In the genomic region with DNA sequence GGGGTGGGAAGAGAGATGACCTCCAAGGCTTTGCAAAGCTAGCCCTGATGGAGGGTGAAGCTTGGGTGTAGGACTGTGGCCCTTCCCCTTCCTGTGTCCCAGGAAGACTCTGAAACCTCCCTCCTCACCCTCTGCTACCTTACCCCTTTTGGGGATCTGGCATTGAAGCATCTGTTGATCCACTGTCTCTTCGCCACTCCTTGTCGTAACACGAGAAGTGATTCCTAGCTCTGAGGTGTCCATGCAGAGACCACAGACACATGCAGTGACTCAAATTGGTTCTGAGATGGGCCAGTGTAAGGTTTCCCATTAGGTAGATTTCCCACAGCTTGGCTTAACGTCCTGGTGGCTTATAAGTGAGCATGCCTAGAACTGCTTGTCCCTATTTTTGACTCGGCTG, we compare ENCODE assay signal across 9 cellular contexts.
DNase-seq lines count a peak whose midpoint lies in the region; ATAC-seq and TF ChIP-seq lines count a peak whose summit lies in the region.
"Had no signal": no experiment of that assay in that cellular context is flagged by ENCODE, and none has a peak within 500 bp of the region (broad histone marks: within the 10 kb centered on the region; RNA-seq: fewer than 3 reads in every experiment).

No MANE protein-coding gene starts in this region.

- peaks cover 62 to 95% (median 79%) of the 10 kb centered on the region in 4 donors for H3K4me1 Mint-ChIP-seq in CD4-positive, alpha-beta memory T cell

- ATAC-seq in gastroesophageal sphincter, result no peak

- intact Hi-C loops in CD4-positive, alpha-beta memory T cell (cut with micrococcal nuclease), result loop anchor here (1.0 to 10.0 kb wide), 9 partner anchors 22 to 846 kb away; a partner anchor contains a TSS

- no peaks in the 10 kb centered on the region for H3K27me3 Mint-ChIP-seq in CD4-positive, alpha-beta memory T cell

- no peak for DNase-seq in CD4-positive, alpha-beta memory T cell
- DNase-seq in SK-N-MC (ENCODE audit: low read depth, low spot score), result no peak
- DNase-seq in renal cortical epithelial cell (ENCODE audit: low read depth), result peak; percentile 46
- DNase-seq in effector CD8-positive, alpha-beta T cell (lab: John Stamatoyannopoulos, UW), result no peak
- DNase-seq in activated T-cell treated with anti-CD3 and anti-CD28 coated beads for 4 hours, result no peak
- DNase-seq in AML-193 (lab: John Stamatoyannopoulos, UW), result no peak
- no peak for DNase-seq in stimulated activated naive CD4-positive, alpha-beta T cell (lab: John Stamatoyannopoulos, UW)
- DNase-seq: NCI-H774 had no signal

- H3K27ac Mint-ChIP-seq in CD4-positive, alpha-beta memory T cell, result peak overlapping the region; percentile 90 to 96 (median 95)

- TF ChIP-seq POLR2A in gastroesophageal sphincter (IDR thresholded peaks at IDR 0.05), result no peak

- CTCF ChIA-PET in CD4-positive, alpha-beta memory T cell (lab: Charles Lee; ENCODE audit: partially characterized antibody), result interaction anchor here (1.2 to 5.2 kb wide), 8 partner anchors 19 to 167 kb away, joined by 3 to 38 read pairs (median 11); no protein-coding TSS in a partner anchor

- no peaks in the 10 kb centered on the region for H3K36me3 ChIP-seq in CD4-positive, alpha-beta memory T cell (ENCODE audit: insufficient read depth, low read length)
- H3K36me3 ChIP-seq in SK-N-MC (ENCODE audit: insufficient read depth, low read length) (no peaks in the 10 kb centered on the region), gastroesophageal sphincter (peaks cover 0 to 31% of the 10 kb centered on the region in 2 donors)

- peak overlapping the region; percentile 33 for H3K27ac ChIP-seq in CD4-positive, alpha-beta memory T cell (ENCODE audit: low read depth, low read length)
- H3K27ac ChIP-seq in SK-N-MC (no peak overlapping the region), gastroesophageal sphincter (peak overlapping the region; percentile 91 to 100 (median 97))

- peaks cover 0 to 3% of the 10 kb centered on the region in 2 donors for H3K36me3 Mint-ChIP-seq in CD4-positive, alpha-beta memory T cell

- H3K4me3 ChIP-seq in CD4-positive, alpha-beta memory T cell (ENCODE audit: low read length in 2 of 2), result no peak overlapping the region
- H3K4me3 ChIP-seq in SK-N-MC (peak overlapping the region; percentile 73; the same call in 1 of the 2 replicates), gastroesophageal sphincter (peak overlapping the region in 1 of 2 donors; percentile 33)

- 80 to 88% methylated on average over 3 to 5 of the region's 5 CpGs for WGBS in gastroesophageal sphincter (ENCODE audit: low coverage in 1 of 2), 2 donors

- no peaks in the 10 kb centered on the region for H3K9me3 Mint-ChIP-seq in CD4-positive, alpha-beta memory T cell

- peak overlapping the region in 6 of 8 donors; percentile 80 to 86 (median 84) for H3K4me3 Mint-ChIP-seq in CD4-positive, alpha-beta memory T cell

- no peaks in the 10 kb centered on the region for H3K9me3 ChIP-seq in CD4-positive, alpha-beta memory T cell (ENCODE audit: control insufficient read depth in 1 of 2, low read length in 2 of 2)
- H3K9me3 ChIP-seq in SK-N-MC (ENCODE audit: low read depth, low read length), result no peaks in the 10 kb centered on the region
- H3K9me3 ChIP-seq in gastroesophageal sphincter, result no peaks in the 10 kb centered on the region

- no peaks in the 10 kb centered on the region for H3K27me3 ChIP-seq in CD4-positive, alpha-beta memory T cell (ENCODE audit: insufficient read depth, low read length)
- H3K27me3 ChIP-seq in gastroesophageal sphincter, result no peaks in the 10 kb centered on the region

- no peak for TF ChIP-seq EP300 in gastroesophageal sphincter (IDR thresholded peaks at IDR 0.05)

- TF ChIP-seq CTCF in gastroesophageal sphincter (IDR thresholded peaks at IDR 0.05), result no peak

- H3K9ac ChIP-seq in SK-N-MC (ENCODE audit: insufficient read length), result peak overlapping the region; percentile 53

- POLR2A ChIA-PET in CD4-positive, alpha-beta memory T cell (lab: Charles Lee; ENCODE audit: partially characterized antibody), result interaction anchor here (1.0 to 9.3 kb wide), 9 partner anchors 9 to 132 kb away, joined by 3 to 126 read pairs (median 9); no protein-coding TSS in a partner anchor

- peaks cover 68% of the 10 kb centered on the region for H3K4me1 ChIP-seq in CD4-positive, alpha-beta memory T cell (ENCODE audit: insufficient read depth, low read length)
- H3K4me1 ChIP-seq in gastroesophageal sphincter, result peaks cover 61 to 96% (median 79%) of the 10 kb centered on the region in 3 donors
